In genomic region chr1:77219166-77219887, GRCh38 we compare ENCODE assay signal across 1 cellular context.
TF ChIP-seq lines count a peak whose summit lies in the region.

PIGK (minus strand) TSS chr1:77219430; CDS start chr1:77219402, 28 bp downstream.

TF ChIP-seq in SK-N-SH, 30 proteins besides CTCF, POLR2A, EP300 and RAD21 (continued from another document):
- TF ChIP-seq, protein P1, sequence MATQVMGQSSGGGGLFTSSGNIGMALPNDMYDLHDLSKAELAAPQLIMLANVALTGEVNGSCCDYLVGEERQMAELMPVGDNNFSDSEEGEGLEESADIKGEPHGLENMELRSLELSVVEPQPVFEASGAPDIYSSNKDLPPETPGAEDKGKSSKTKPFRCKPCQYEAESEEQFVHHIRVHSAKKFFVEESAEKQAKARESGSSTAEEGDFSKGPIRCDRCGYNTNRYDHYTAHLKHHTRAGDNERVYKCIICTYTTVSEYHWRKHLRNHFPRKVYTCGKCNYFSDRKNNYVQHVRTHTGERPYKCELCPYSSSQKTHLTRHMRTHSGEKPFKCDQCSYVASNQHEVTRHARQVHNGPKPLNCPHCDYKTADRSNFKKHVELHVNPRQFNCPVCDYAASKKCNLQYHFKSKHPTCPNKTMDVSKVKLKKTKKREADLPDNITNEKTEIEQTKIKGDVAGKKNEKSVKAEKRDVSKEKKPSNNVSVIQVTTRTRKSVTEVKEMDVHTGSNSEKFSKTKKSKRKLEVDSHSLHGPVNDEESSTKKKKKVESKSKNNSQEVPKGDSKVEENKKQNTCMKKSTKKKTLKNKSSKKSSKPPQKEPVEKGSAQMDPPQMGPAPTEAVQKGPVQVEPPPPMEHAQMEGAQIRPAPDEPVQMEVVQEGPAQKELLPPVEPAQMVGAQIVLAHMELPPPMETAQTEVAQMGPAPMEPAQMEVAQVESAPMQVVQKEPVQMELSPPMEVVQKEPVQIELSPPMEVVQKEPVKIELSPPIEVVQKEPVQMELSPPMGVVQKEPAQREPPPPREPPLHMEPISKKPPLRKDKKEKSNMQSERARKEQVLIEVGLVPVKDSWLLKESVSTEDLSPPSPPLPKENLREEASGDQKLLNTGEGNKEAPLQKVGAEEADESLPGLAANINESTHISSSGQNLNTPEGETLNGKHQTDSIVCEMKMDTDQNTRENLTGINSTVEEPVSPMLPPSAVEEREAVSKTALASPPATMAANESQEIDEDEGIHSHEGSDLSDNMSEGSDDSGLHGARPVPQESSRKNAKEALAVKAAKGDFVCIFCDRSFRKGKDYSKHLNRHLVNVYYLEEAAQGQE (IDR thresholded peaks at IDR 0.05; ENCODE audit: low read depth, low read length), result 0 out of 2 replicates have a peak, but pooled peaks have one; percentile 25
- TF ChIP-seq CHD2 (IDR thresholded peaks at IDR 0.05; ENCODE audit: low read length, partially characterized antibody) (no peak), SMC3 (IDR thresholded peaks at IDR 0.05; ENCODE audit: low read depth, low read length) (no peak), MXI1 (IDR thresholded peaks at IDR 0.05; ENCODE audit: low read depth, low read length) (peak; percentile 94), NRF1 (IDR thresholded peaks at IDR 0.05; ENCODE audit: low read depth, low read length) (no peak), JUND (IDR thresholded peaks at IDR 0.05) (no peak), FOSL2 (IDR thresholded peaks at IDR 0.05; ENCODE audit: borderline replicate concordance, low read depth) (no peak), ELF1 (IDR thresholded peaks at IDR 0.05) (peak; percentile 33; the same call in 1 of the 2 replicates), FOXM1 (IDR thresholded peaks at IDR 0.05; ENCODE audit: low read depth) (no peak), TEAD4 (IDR thresholded peaks at IDR 0.05; ENCODE audit: borderline replicate concordance, insufficient read depth) (no peak), GATA2 (CRISPR knock-in tag; IDR thresholded peaks at IDR 0.05) (no peak), RFX5 (IDR thresholded peaks at IDR 0.05; ENCODE audit: low read length) (no peak), RXRA (IDR thresholded peaks at IDR 0.05; ENCODE audit: borderline replicate concordance, low read depth) (no peak), MAX (IDR thresholded peaks at IDR 0.05; ENCODE audit: low read depth) (peak; percentile 69)
- TF ChIP-seq, protein P2, sequence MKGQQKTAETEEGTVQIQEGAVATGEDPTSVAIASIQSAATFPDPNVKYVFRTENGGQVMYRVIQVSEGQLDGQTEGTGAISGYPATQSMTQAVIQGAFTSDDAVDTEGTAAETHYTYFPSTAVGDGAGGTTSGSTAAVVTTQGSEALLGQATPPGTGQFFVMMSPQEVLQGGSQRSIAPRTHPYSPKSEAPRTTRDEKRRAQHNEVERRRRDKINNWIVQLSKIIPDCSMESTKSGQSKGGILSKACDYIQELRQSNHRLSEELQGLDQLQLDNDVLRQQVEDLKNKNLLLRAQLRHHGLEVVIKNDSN (IDR thresholded peaks at IDR 0.05; ENCODE audit: borderline replicate concordance, low read depth), result no peak
